Comparison of ENCODE assay signal across 17 cellular contexts in the genomic region with DNA sequence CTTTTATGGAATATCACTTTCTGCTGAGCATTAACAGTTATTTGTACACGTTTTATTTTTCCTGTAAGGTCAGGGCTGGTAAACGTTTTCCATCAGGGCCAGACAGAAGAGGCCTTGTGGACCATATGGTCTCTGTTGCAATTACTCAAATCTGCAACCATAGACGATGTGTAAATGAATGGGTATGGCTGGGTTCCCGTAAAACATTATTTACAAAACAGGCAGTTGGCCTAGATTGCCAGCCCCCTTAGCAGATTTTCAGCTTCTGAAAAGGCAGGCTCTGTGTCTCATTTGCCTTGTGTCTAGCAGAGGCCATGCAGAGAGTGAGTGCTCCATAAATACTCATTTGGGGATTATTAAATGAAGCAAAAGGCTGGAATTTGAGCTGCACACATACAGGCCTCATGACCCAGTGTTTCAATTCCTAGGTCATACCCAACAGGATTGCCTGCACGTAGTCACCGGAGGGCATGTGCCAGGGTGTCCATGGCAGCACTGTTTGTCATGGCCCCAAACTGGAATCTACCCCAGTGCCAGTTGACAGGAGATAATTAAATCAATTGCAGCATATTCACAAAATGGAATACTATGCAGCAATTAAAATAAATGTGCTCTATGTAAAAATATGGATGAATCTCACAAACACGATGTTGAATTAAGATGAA.
"Had no signal": no experiment of that assay in that cellular context is flagged by ENCODE, and none has a peak within 500 bp of the region (broad histone marks: within the 10 kb centered on the region; RNA-seq: fewer than 3 reads in every experiment).

No MANE protein-coding gene starts in this region.

- H3K36me3 Mint-ChIP-seq: mesothelial cell of epicardium had no signal

- ATAC-seq: activated T-cell treated with anti-CD3 and anti-CD28 coated beads, Interleukin-2, amount 50 U/mL, for 4 hours; esophagus mucosa; left colon; natural killer cell treated with Interleukin-12 subunit alpha and Interleukin-12 subunit beta and Interleukin-15 and Interleukin-18, amount 100 ng/mL, for 72 hours; upper lobe of right lung had no signal

- H3K27ac ChIP-seq: breast epithelium, hepatocyte, neutrophil, parathyroid adenoma, upper lobe of right lung had no signal

- H3K27ac Mint-ChIP-seq: dendritic cell treated with granulocyte-macrophage colony-stimulating factor and Interleukin-4, amounts not matched to agents 40 ng/mL and 50 ng/mL, for 4 days; mesothelial cell of epicardium; natural killer cell treated with Interleukin-12 subunit alpha and Interleukin-12 subunit beta and Interleukin-15 and Interleukin-18, amount 100 ng/mL, for 72 hours had no signal

- H3K27me3 Mint-ChIP-seq: dendritic cell treated with granulocyte-macrophage colony-stimulating factor and Interleukin-4, amounts not matched to agents 40 ng/mL and 50 ng/mL, for 4 days; natural killer cell treated with Interleukin-12 subunit alpha and Interleukin-12 subunit beta and Interleukin-15 and Interleukin-18, amount 100 ng/mL, for 72 hours had no signal

- H3K4me3 ChIP-seq: breast epithelium, hepatocyte, upper lobe of right lung had no signal

- H3K9me3 Mint-ChIP-seq: activated T-cell treated with anti-CD3 and anti-CD28 coated beads, Interleukin-2, amount 50 U/mL, for 4 hours; dendritic cell treated with granulocyte-macrophage colony-stimulating factor and Interleukin-4, amounts not matched to agents 40 ng/mL and 50 ng/mL, for 4 days; mesothelial cell of epicardium; natural killer cell treated with Interleukin-12 subunit alpha and Interleukin-12 subunit beta and Interleukin-15 and Interleukin-18, amount 100 ng/mL, for 72 hours had no signal

- H3K36me3 ChIP-seq: breast epithelium, neutrophil had no signal

- H3K79me2 ChIP-seq: hepatocyte, parathyroid adenoma had no signal

- H3K27me3 ChIP-seq: breast epithelium, hepatocyte, neutrophil, upper lobe of right lung had no signal

- DNase-seq: activated CD4-positive, alpha-beta T cell treated with anti-CD3 and anti-CD28 coated beads, Interleukin-2, amount 50 U/mL, for 1 hour; activated CD4-positive, CD25-positive, alpha-beta regulatory T cell treated with anti-CD3 and anti-CD28 coated beads, Interleukin-2, amount 50 U/mL, for 72 hours; activated CD8-positive, alpha-beta memory T cell treated with anti-CD3 and anti-CD28 coated beads, Interleukin-2, amount 50 U/mL, for 4 hours; activated naive CD4-positive, alpha-beta T cell treated with anti-CD3 and anti-CD28 coated beads, Interleukin-2, amount 50 U/mL, for 16 hours; activated T-cell treated with anti-CD3 and anti-CD28 coated beads, Interleukin-2, amount 50 U/mL, for 4 hours; effector CD8-positive, alpha-beta T cell; left colon; stimulated activated naive CD4-positive, alpha-beta T cell; upper lobe of right lung had no signal

- H3K4me2 ChIP-seq: hepatocyte had no signal

- H3K4me3 Mint-ChIP-seq: activated T-cell treated with anti-CD3 and anti-CD28 coated beads, Interleukin-2, amount 50 U/mL, for 4 hours; dendritic cell treated with granulocyte-macrophage colony-stimulating factor and Interleukin-4, amounts not matched to agents 40 ng/mL and 50 ng/mL, for 4 days; mesothelial cell of epicardium; natural killer cell treated with Interleukin-12 subunit alpha and Interleukin-12 subunit beta and Interleukin-15 and Interleukin-18, amount 100 ng/mL, for 72 hours had no signal

- H3K9me3 ChIP-seq: breast epithelium, neutrophil, upper lobe of right lung had no signal

- H2AFZ ChIP-seq: hepatocyte, parathyroid adenoma had no signal

- H3K4me1 ChIP-seq: breast epithelium, parathyroid adenoma, upper lobe of right lung had no signal
